In the genomic region with DNA sequence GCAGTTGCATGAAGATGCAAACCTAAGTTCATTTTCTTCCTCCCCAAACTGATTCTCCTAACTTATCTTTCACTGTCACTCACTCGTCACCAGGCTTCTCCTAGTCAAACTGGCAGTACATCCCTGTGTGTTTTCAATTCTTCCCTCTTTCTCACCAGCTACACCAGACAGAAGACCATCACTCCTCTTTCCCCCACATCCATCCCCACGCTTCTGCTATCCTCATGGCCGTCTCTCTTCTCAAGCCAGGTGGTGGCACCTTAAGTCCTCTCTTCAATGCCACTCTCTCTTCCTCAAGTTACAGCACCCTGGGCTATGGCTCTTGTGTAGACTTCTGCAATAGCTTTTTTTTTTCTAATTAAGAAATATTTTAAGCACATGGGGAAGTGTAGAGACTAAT, we compare ENCODE assay signal across 1 cellular context.
A peak's percentile ranks its signal among the peaks of the same experiment; 100 is the strongest.
TF ChIP-seq lines count a peak whose summit lies in the region.

No MANE protein-coding gene starts in this region.

TF ChIP-seq in K562, 482 proteins besides CTCF, POLR2A, EP300 and RAD21 (continued from another document):
- TF ChIP-seq, protein P1, sequence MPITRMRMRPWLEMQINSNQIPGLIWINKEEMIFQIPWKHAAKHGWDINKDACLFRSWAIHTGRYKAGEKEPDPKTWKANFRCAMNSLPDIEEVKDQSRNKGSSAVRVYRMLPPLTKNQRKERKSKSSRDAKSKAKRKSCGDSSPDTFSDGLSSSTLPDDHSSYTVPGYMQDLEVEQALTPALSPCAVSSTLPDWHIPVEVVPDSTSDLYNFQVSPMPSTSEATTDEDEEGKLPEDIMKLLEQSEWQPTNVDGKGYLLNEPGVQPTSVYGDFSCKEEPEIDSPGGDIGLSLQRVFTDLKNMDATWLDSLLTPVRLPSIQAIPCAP (CRISPR knock-in tag; IDR thresholded peaks at IDR 0.05; ENCODE audit: borderline replicate concordance) = no peak
- TF ChIP-seq NONO (IDR thresholded peaks at IDR 0.05; ENCODE audit: low read depth in 2 of 2, low read length in 1 of 2) (no peak), GATAD2B (IDR thresholded peaks at IDR 0.05; ENCODE audit: borderline replicate concordance) (no peak), HNRNPUL1 (IDR thresholded peaks at IDR 0.05; ENCODE audit: low read length) (no peak), ZNF253 (CRISPR knock-in tag; conservative IDR thresholded peaks at IDR 0.05) (no peak), ZNF140 (CRISPR knock-in tag; IDR thresholded peaks at IDR 0.05) (no peak), ZNF184 (CRISPR knock-in tag; IDR thresholded peaks at IDR 0.05) (no peak), MEIS2 (IDR thresholded peaks at IDR 0.05; ENCODE audit: partially characterized antibody) (peak; percentile 34), GABPA (tag; conservative IDR thresholded peaks at IDR 0.05; ENCODE audit: low read depth) (peak; percentile 10; the same call in 1 of the 2 replicates), CCAR2 (IDR thresholded peaks at IDR 0.05; ENCODE audit: low read depth, low read length) (no peak), GABPB2 (CRISPR knock-in tag; conservative IDR thresholded peaks at IDR 0.05) (no peak), NR2C2 (CRISPR knock-in tag; IDR thresholded peaks at IDR 0.05) (no peak), NR2C2 (tag; IDR thresholded peaks at IDR 0.05) (0 out of 2 replicates have a peak, but pooled peaks have one; percentile 31), CBFA2T2 (conservative IDR thresholded peaks at IDR 0.05) (no peak), RBM15 (IDR thresholded peaks at IDR 0.05; ENCODE audit: insufficient read depth, low read length) (no peak), FOSL1 (tag; conservative IDR thresholded peaks at IDR 0.05) (no peak)
- TF ChIP-seq, protein P2, sequence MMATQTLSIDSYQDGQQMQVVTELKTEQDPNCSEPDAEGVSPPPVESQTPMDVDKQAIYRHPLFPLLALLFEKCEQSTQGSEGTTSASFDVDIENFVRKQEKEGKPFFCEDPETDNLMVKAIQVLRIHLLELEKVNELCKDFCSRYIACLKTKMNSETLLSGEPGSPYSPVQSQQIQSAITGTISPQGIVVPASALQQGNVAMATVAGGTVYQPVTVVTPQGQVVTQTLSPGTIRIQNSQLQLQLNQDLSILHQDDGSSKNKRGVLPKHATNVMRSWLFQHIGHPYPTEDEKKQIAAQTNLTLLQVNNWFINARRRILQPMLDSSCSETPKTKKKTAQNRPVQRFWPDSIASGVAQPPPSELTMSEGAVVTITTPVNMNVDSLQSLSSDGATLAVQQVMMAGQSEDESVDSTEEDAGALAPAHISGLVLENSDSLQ (IDR thresholded peaks at IDR 0.05) = peak; percentile 77
- TF ChIP-seq, protein P3, sequence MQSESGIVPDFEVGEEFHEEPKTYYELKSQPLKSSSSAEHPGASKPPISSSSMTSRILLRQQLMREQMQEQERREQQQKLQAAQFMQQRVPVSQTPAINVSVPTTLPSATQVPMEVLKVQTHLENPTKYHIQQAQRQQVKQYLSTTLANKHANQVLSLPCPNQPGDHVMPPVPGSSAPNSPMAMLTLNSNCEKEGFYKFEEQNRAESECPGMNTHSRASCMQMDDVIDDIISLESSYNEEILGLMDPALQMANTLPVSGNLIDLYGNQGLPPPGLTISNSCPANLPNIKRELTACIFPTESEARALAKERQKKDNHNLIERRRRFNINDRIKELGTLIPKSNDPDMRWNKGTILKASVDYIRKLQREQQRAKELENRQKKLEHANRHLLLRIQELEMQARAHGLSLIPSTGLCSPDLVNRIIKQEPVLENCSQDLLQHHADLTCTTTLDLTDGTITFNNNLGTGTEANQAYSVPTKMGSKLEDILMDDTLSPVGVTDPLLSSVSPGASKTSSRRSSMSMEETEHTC (IDR thresholded peaks at IDR 0.05) = no peak
- TF ChIP-seq, protein P4, sequence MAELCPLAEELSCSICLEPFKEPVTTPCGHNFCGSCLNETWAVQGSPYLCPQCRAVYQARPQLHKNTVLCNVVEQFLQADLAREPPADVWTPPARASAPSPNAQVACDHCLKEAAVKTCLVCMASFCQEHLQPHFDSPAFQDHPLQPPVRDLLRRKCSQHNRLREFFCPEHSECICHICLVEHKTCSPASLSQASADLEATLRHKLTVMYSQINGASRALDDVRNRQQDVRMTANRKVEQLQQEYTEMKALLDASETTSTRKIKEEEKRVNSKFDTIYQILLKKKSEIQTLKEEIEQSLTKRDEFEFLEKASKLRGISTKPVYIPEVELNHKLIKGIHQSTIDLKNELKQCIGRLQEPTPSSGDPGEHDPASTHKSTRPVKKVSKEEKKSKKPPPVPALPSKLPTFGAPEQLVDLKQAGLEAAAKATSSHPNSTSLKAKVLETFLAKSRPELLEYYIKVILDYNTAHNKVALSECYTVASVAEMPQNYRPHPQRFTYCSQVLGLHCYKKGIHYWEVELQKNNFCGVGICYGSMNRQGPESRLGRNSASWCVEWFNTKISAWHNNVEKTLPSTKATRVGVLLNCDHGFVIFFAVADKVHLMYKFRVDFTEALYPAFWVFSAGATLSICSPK (IDR thresholded peaks at IDR 0.05; ENCODE audit: borderline replicate concordance) = no peak
- TF ChIP-seq, protein P5, sequence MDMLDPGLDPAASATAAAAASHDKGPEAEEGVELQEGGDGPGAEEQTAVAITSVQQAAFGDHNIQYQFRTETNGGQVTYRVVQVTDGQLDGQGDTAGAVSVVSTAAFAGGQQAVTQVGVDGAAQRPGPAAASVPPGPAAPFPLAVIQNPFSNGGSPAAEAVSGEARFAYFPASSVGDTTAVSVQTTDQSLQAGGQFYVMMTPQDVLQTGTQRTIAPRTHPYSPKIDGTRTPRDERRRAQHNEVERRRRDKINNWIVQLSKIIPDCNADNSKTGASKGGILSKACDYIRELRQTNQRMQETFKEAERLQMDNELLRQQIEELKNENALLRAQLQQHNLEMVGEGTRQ (CRISPR knock-in tag; IDR thresholded peaks at IDR 0.05) = no peak
- TF ChIP-seq, protein P6, sequence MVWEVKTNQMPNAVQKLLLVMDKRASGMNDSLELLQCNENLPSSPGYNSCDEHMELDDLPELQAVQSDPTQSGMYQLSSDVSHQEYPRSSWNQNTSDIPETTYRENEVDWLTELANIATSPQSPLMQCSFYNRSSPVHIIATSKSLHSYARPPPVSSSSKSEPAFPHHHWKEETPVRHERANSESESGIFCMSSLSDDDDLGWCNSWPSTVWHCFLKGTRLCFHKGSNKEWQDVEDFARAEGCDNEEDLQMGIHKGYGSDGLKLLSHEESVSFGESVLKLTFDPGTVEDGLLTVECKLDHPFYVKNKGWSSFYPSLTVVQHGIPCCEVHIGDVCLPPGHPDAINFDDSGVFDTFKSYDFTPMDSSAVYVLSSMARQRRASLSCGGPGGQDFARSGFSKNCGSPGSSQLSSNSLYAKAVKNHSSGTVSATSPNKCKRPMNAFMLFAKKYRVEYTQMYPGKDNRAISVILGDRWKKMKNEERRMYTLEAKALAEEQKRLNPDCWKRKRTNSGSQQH (CRISPR knock-in tag; IDR thresholded peaks at IDR 0.05) = peak; percentile 82; the same call in 1 of the 2 replicates
- TF ChIP-seq, protein P7, sequence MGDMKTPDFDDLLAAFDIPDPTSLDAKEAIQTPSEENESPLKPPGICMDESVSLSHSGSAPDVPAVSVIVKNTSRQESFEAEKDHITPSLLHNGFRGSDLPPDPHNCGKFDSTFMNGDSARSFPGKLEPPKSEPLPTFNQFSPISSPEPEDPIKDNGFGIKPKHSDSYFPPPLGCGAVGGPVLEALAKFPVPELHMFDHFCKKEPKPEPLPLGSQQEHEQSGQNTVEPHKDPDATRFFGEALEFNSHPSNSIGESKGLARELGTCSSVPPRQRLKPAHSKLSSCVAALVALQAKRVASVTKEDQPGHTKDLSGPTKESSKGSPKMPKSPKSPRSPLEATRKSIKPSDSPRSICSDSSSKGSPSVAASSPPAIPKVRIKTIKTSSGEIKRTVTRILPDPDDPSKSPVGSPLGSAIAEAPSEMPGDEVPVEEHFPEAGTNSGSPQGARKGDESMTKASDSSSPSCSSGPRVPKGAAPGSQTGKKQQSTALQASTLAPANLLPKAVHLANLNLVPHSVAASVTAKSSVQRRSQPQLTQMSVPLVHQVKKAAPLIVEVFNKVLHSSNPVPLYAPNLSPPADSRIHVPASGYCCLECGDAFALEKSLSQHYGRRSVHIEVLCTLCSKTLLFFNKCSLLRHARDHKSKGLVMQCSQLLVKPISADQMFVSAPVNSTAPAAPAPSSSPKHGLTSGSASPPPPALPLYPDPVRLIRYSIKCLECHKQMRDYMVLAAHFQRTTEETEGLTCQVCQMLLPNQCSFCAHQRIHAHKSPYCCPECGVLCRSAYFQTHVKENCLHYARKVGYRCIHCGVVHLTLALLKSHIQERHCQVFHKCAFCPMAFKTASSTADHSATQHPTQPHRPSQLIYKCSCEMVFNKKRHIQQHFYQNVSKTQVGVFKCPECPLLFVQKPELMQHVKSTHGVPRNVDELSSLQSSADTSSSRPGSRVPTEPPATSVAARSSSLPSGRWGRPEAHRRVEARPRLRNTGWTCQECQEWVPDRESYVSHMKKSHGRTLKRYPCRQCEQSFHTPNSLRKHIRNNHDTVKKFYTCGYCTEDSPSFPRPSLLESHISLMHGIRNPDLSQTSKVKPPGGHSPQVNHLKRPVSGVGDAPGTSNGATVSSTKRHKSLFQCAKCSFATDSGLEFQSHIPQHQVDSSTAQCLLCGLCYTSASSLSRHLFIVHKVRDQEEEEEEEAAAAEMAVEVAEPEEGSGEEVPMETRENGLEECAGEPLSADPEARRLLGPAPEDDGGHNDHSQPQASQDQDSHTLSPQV (IDR thresholded peaks at IDR 0.05) = no peak
- TF ChIP-seq, protein P8, sequence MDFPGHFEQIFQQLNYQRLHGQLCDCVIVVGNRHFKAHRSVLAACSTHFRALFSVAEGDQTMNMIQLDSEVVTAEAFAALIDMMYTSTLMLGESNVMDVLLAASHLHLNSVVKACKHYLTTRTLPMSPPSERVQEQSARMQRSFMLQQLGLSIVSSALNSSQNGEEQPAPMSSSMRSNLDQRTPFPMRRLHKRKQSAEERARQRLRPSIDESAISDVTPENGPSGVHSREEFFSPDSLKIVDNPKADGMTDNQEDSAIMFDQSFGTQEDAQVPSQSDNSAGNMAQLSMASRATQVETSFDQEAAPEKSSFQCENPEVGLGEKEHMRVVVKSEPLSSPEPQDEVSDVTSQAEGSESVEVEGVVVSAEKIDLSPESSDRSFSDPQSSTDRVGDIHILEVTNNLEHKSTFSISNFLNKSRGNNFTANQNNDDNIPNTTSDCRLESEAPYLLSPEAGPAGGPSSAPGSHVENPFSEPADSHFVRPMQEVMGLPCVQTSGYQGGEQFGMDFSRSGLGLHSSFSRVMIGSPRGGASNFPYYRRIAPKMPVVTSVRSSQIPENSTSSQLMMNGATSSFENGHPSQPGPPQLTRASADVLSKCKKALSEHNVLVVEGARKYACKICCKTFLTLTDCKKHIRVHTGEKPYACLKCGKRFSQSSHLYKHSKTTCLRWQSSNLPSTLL (IDR thresholded peaks at IDR 0.05) = no peak
- TF ChIP-seq, protein P9, sequence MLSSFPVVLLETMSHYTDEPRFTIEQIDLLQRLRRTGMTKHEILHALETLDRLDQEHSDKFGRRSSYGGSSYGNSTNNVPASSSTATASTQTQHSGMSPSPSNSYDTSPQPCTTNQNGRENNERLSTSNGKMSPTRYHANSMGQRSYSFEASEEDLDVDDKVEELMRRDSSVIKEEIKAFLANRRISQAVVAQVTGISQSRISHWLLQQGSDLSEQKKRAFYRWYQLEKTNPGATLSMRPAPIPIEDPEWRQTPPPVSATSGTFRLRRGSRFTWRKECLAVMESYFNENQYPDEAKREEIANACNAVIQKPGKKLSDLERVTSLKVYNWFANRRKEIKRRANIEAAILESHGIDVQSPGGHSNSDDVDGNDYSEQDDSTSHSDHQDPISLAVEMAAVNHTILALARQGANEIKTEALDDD (IDR thresholded peaks at IDR 0.05) = peak; percentile 1; the same call in 1 of the 2 replicates
